Comparison of ENCODE assay signal across 28 cellular contexts in genomic region chr16:48109496-48109895, GRCh38. TPM values are rescaled to one million over a fixed set of nuclear protein-coding genes. Genes with fewer than 3 reads are reported as not detected.
"Had no signal": no experiment of that assay in that cellular context is flagged by ENCODE, and none has a peak within 500 bp of the region (broad histone marks: within the 10 kb centered on the region; RNA-seq: fewer than 3 reads in every experiment).

No MANE protein-coding gene starts in this region.

- H3K4me3 Mint-ChIP-seq: naive thymus-derived CD4-positive, alpha-beta T cell; nephron; stimulated activated naive B cell treated with anti-CD40 and anti-IgM and Interleukin-4, amounts not matched to agents 10 μg/mL and 1 μg/mL and 100 μg/mL, for 72 hours; stimulated activated naive CD8-positive, alpha-beta T cell treated with anti-CD3 and anti-CD28 coated beads, Interleukin-15, Interleukin-2, amounts not matched to agents 100 ng/mL and 50 ng/mL, for 24 hours had no signal

- ATAC-seq: heart right ventricle; left cardiac atrium; left lung; naive thymus-derived CD4-positive, alpha-beta T cell; right lobe of liver; stimulated activated naive B cell treated with anti-CD40 and anti-IgM and Interleukin-4, amounts not matched to agents 10 μg/mL and 1 μg/mL and 100 μg/mL, for 72 hours had no signal

- H3K27ac ChIP-seq: coronary artery, esophagus squamous epithelium, heart right ventricle, left lung, ovary, right lobe of liver, suprapubic skin had no signal

- H3K4me1 ChIP-seq: esophagus squamous epithelium, left lung, right lobe of liver, suprapubic skin had no signal

- H3K27me3 ChIP-seq: heart right ventricle, left lung, ovary, right lobe of liver had no signal

- H3K4me1 Mint-ChIP-seq: naive thymus-derived CD4-positive, alpha-beta T cell had no signal

- H3K9me3 Mint-ChIP-seq: naive thymus-derived CD4-positive, alpha-beta T cell; nephron; stimulated activated naive B cell treated with anti-CD40 and anti-IgM and Interleukin-4, amounts not matched to agents 10 μg/mL and 1 μg/mL and 100 μg/mL, for 72 hours; stimulated activated naive CD8-positive, alpha-beta T cell treated with anti-CD3 and anti-CD28 coated beads, Interleukin-15, Interleukin-2, amounts not matched to agents 100 ng/mL and 50 ng/mL, for 24 hours had no signal

- H3K36me3 Mint-ChIP-seq: naive thymus-derived CD4-positive, alpha-beta T cell; stimulated activated naive B cell treated with anti-CD40 and anti-IgM and Interleukin-4, amounts not matched to agents 10 μg/mL and 1 μg/mL and 100 μg/mL, for 72 hours had no signal

- DNase-seq: dermis blood vessel endothelial cell; effector memory CD4-positive, alpha-beta T cell; erythroblast; esophagus squamous epithelium; glutamatergic neuron; heart right ventricle; hippocampal formation; left cardiac atrium; left lung; mesendoderm; midbrain; naive thymus-derived CD4-positive, alpha-beta T cell; ovary; right lobe of liver; small intestine; stimulated activated CD4-positive, alpha-beta T cell treated with anti-CD3 and anti-CD28 coated beads, Interleukin-15, amount 100 ng/mL, for 24 hours; stimulated activated CD4-positive, alpha-beta T cell treated with anti-CD3 and anti-CD28 coated beads, Interleukin-2, amount 100 ng/mL, for 48 hours; stimulated activated naive B cell treated with anti-CD40 and anti-IgM and Interleukin-4, amounts not matched to agents 10 μg/mL and 1 μg/mL and 100 μg/mL, for 72 hours; trophoblast cell had no signal

- H3K4me3 ChIP-seq: coronary artery, esophagus squamous epithelium, heart right ventricle, left lung, ovary, right lobe of liver, suprapubic skin had no signal

- H3K27ac Mint-ChIP-seq: naive thymus-derived CD4-positive, alpha-beta T cell; nephron; stimulated activated naive B cell treated with anti-CD40 and anti-IgM and Interleukin-4, amounts not matched to agents 10 μg/mL and 1 μg/mL and 100 μg/mL, for 72 hours; stimulated activated naive CD8-positive, alpha-beta T cell treated with anti-CD3 and anti-CD28 coated beads, Interleukin-15, Interleukin-2, amounts not matched to agents 100 ng/mL and 50 ng/mL, for 24 hours had no signal

- H3K36me3 ChIP-seq: esophagus squamous epithelium, heart right ventricle, left lung, ovary, right lobe of liver, suprapubic skin had no signal

- H3K9me3 ChIP-seq: esophagus squamous epithelium, heart right ventricle, left lung, ovary, right lobe of liver, suprapubic skin had no signal

RNA-seq across cellular contexts. Expression of gene ABCC12, which starts 46.3 kb away (rescaled TPM):
- total RNA-seq: dermis blood vessel endothelial cell; esophagus squamous epithelium; kidney epithelial cell; left cardiac atrium; left lung; lung microvascular endothelial cell; naive thymus-derived CD4-positive, alpha-beta T cell; posterior vena cava; pulmonary artery endothelial cell; suprapubic skin; urinary bladder had no signal
- polyA plus RNA-seq: naive thymus-derived CD4-positive, alpha-beta T cell; small intestine; urinary bladder had no signal
